Comparison of ENCODE assay signal across 2 cellular contexts in genomic region chr16:72894291-72895151, GRCh38.
TF ChIP-seq lines count a peak whose summit lies in the region.

No MANE protein-coding gene starts in this region.

TF ChIP-seq in IMR-90, 13 proteins besides CTCF, POLR2A, EP300 and RAD21 (continued from another document):
- TF ChIP-seq, protein P1, sequence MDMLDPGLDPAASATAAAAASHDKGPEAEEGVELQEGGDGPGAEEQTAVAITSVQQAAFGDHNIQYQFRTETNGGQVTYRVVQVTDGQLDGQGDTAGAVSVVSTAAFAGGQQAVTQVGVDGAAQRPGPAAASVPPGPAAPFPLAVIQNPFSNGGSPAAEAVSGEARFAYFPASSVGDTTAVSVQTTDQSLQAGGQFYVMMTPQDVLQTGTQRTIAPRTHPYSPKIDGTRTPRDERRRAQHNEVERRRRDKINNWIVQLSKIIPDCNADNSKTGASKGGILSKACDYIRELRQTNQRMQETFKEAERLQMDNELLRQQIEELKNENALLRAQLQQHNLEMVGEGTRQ (IDR thresholded peaks at IDR 0.05; ENCODE audit: low read depth, low read length) = no peak
- no peak for TF ChIP-seq NFE2L2 (IDR thresholded peaks at IDR 0.05; ENCODE audit: low read depth, low read length)
- no peak for TF ChIP-seq MXI1 (IDR thresholded peaks at IDR 0.05; ENCODE audit: borderline replicate concordance, low read depth, low read length)
- TF ChIP-seq BHLHE40 (IDR thresholded peaks at IDR 0.05; ENCODE audit: low read depth, low read length) = no peak
- TF ChIP-seq ELK1 (IDR thresholded peaks at IDR 0.05; ENCODE audit: borderline replicate concordance, low read depth, low read length) = no peak
- TF ChIP-seq RCOR1 (IDR thresholded peaks at IDR 0.05; ENCODE audit: insufficient replicate concordance, low read length) = no peak
- TF ChIP-seq CEBPB (IDR thresholded peaks at IDR 0.05; ENCODE audit: low read depth, low read length) = no peak
- TF ChIP-seq FOS (IDR thresholded peaks at IDR 0.05; ENCODE audit: low read depth, low read length) = no peak
- no peak for TF ChIP-seq MAFK (IDR thresholded peaks at IDR 0.05; ENCODE audit: low read depth, low read length)
- TF ChIP-seq RFX5 (IDR thresholded peaks at IDR 0.05; ENCODE audit: low read depth, low read length) = no peak
- TF ChIP-seq CHD1 (IDR thresholded peaks at IDR 0.05; ENCODE audit: low read depth, low read length) = no peak
- TF ChIP-seq MAZ (IDR thresholded peaks at IDR 0.05; ENCODE audit: borderline replicate concordance, low read depth, low read length) = no peak

TF ChIP-seq in SK-N-SH treated with all-trans-retinoic acid at 6 μM for 48 hours, 23 proteins besides CTCF, POLR2A, EP300 and RAD21 (continued from another document):
- TF ChIP-seq BACH2 (CRISPR knock-in tag; IDR thresholded peaks at IDR 0.05; ENCODE audit: borderline replicate concordance) (no peak), TOX (CRISPR knock-in tag; IDR thresholded peaks at IDR 0.05; ENCODE audit: borderline replicate concordance) (no peak), TCF4 (CRISPR knock-in tag; IDR thresholded peaks at IDR 0.05; ENCODE audit: borderline replicate concordance) (no peak), RARB (CRISPR knock-in tag; IDR thresholded peaks at IDR 0.05) (no peak), ZC3H10 (CRISPR knock-in tag; IDR thresholded peaks at IDR 0.05) (no peak), PPARA (CRISPR knock-in tag; IDR thresholded peaks at IDR 0.05; ENCODE audit: borderline replicate concordance) (no peak), ZFP30 (CRISPR knock-in tag; IDR thresholded peaks at IDR 0.05) (no peak)
- TF ChIP-seq, protein P2, sequence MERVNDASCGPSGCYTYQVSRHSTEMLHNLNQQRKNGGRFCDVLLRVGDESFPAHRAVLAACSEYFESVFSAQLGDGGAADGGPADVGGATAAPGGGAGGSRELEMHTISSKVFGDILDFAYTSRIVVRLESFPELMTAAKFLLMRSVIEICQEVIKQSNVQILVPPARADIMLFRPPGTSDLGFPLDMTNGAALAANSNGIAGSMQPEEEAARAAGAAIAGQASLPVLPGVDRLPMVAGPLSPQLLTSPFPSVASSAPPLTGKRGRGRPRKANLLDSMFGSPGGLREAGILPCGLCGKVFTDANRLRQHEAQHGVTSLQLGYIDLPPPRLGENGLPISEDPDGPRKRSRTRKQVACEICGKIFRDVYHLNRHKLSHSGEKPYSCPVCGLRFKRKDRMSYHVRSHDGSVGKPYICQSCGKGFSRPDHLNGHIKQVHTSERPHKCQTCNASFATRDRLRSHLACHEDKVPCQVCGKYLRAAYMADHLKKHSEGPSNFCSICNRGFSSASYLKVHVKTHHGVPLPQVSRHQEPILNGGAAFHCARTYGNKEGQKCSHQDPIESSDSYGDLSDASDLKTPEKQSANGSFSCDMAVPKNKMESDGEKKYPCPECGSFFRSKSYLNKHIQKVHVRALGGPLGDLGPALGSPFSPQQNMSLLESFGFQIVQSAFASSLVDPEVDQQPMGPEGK (CRISPR knock-in tag; IDR thresholded peaks at IDR 0.05; ENCODE audit: borderline replicate concordance) = no peak
